Comparison of ENCODE assay signal across 18 cellular contexts in the genomic region with DNA sequence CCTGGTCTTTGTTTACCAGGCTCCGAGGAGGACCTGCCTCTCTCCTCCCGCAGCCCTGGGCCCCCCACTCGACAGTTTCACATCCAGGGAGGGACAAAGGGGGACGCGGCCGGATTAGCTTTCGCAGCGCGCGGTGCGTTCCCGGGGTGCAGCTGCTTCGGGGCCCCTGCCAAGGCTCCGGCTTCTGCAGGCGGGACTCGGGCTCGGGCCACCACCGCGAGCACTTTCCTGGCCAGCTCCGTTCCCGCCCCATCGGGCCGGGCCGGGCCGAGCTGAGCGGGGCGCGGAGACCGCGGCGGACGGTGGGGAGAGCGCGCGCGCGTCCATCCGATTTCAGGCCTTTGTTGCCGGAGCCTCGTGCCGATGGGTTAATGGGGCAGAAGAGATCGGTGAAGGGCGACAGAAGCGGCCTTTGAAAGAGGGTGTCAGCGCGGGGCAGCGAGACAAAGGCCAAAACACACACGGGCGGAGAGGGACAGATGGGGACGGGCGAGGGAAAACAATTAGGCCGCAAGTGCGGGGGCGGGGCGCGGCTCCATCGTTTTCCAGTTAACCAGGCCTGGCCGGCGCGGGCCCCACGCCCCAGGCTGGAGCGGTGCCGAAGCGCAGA. TPM values are rescaled to one million over a fixed set of nuclear protein-coding genes. Genes with fewer than 3 reads are reported as not detected.
DNase-seq lines count a peak whose midpoint lies in the region; ATAC-seq lines count a peak whose summit lies in the region.
"Had no signal": no experiment of that assay in that cellular context is flagged by ENCODE, and none has a peak within 500 bp of the region (broad histone marks: within the 10 kb centered on the region; RNA-seq: fewer than 3 reads in every experiment).

No MANE protein-coding gene starts in this region.

- peak overlapping the region; percentile 6; the same call in 1 of the 2 replicates for H3K4me3 ChIP-seq in iPS DF 6.9 (ENCODE audit: low read length)
- H3K4me3 ChIP-seq: A549, lung had no signal

- H3K27ac ChIP-seq in iPS DF 6.9 (ENCODE audit: low read length), result no peak overlapping the region
- H3K27ac ChIP-seq: A549, heart right ventricle, WERI-Rb-1 had no signal

- ATAC-seq in T-helper 17 cell, result no peak
- no peak for ATAC-seq in GM21381 (IDR thresholded peaks at IDR 0.05; ENCODE audit: unreplicated experiment)

- H3K36me3 Mint-ChIP-seq in T-helper 2 cell treated with Interferon-gamma antibody and Interleukin-4, amounts not matched to agents 5 μg/mL and 100 μg/mL, for 36 hours (ENCODE audit: low read depth), result no peaks in the 10 kb centered on the region
- H3K36me3 Mint-ChIP-seq in T-helper 17 cell (ENCODE audit: low read depth), result peaks cover 2% of the 10 kb centered on the region

- H3K9me3 Mint-ChIP-seq in T-helper 2 cell treated with Interferon-gamma antibody and Interleukin-4, amounts not matched to agents 5 μg/mL and 100 μg/mL, for 36 hours, result no peaks in the 10 kb centered on the region

- no CpG with 5 or more reads among the region's 64 CpGs for WGBS in iPS DF 6.9 (ENCODE audit: insufficient coverage, insufficient read length)

- peak overlapping the region; percentile 80 for H3K27ac Mint-ChIP-seq in T-helper 2 cell treated with Interferon-gamma antibody and Interleukin-4, amounts not matched to agents 5 μg/mL and 100 μg/mL, for 36 hours
- H3K27ac Mint-ChIP-seq in T-helper 17 cell, result no peak overlapping the region

- no peaks in the 10 kb centered on the region for H3K9me3 ChIP-seq in T-helper 17 cell (ENCODE audit: control insufficient read depth, low read length, poor library complexity, severe bottlenecking)
- H3K9me3 ChIP-seq in iPS DF 6.9 (ENCODE audit: control insufficient read depth, insufficient read depth, low read length), result no peaks in the 10 kb centered on the region
- H3K9me3 ChIP-seq: A549, heart right ventricle had no signal

- no peak for DNase-seq in T-helper 2 cell treated with Interferon-gamma antibody and Interleukin-4, amounts not matched to agents 5 μg/mL and 100 μg/mL, for 36 hours (ENCODE audit: low spot score)
- DNase-seq in T-helper 2 cell, result no peak
- DNase-seq in T-helper 17 cell, result no peak
- DNase-seq in iPS DF 6.9 (ENCODE audit: low read depth, low spot score), result no peak
- DNase-seq in retina, result peak; percentile 94
- no peak for DNase-seq in stimulated activated CD4-positive, alpha-beta T cell treated with anti-CD3 and anti-CD28 coated beads, Interleukin-4, amount 100 ng/mL, for 24 hours
- DNase-seq in ACHN, result no peak
- DNase-seq: activated CD8-positive, alpha-beta memory T cell treated with anti-CD3 and anti-CD28 coated beads, Interleukin-2, amount 50 U/mL, for 4 hours; Calu3; heart right ventricle; NCI-H1105; stimulated activated naive CD4-positive, alpha-beta T cell treated with Interleukin-2 at 50 U/mL for 16 hours; WERI-Rb-1 had no signal

- H3K27me3 ChIP-seq in iPS DF 6.9 (ENCODE audit: control insufficient read depth, insufficient read depth, low read length), result peaks cover 66% of the 10 kb centered on the region

- H3K27me3 Mint-ChIP-seq in T-helper 2 cell treated with Interferon-gamma antibody and Interleukin-4, amounts not matched to agents 5 μg/mL and 100 μg/mL, for 36 hours (ENCODE audit: low read depth), result peaks cover 63% of the 10 kb centered on the region
- H3K27me3 Mint-ChIP-seq in T-helper 17 cell, result peaks cover 65% of the 10 kb centered on the region

- no peak overlapping the region for H3K4me3 Mint-ChIP-seq in T-helper 2 cell treated with Interferon-gamma antibody and Interleukin-4, amounts not matched to agents 5 μg/mL and 100 μg/mL, for 36 hours
- peak overlapping the region; percentile 68 for H3K4me3 Mint-ChIP-seq in T-helper 17 cell

- H3K36me3 ChIP-seq in iPS DF 6.9 (ENCODE audit: control insufficient read depth, insufficient read depth, low read length), result no peaks in the 10 kb centered on the region
- H3K36me3 ChIP-seq: heart right ventricle, WERI-Rb-1 had no signal

- H3K4me1 Mint-ChIP-seq in T-helper 2 cell treated with Interferon-gamma antibody and Interleukin-4, amounts not matched to agents 5 μg/mL and 100 μg/mL, for 36 hours (ENCODE audit: low read depth), result no peaks in the 10 kb centered on the region
- H3K4me1 Mint-ChIP-seq in T-helper 17 cell, result peaks cover 4% of the 10 kb centered on the region

- in situ Hi-C loops in ACHN (cut with HindIII; ENCODE audit: low pct_ligation_motif_present, low pct_unique_long_range_greater_than_20kb, low sequenced_read_pairs), result no loop called here

- H3K4me1 ChIP-seq in iPS DF 6.9 (ENCODE audit: control insufficient read depth, insufficient read depth, low read length), result peaks cover 8% of the 10 kb centered on the region

RNA-seq across cellular contexts. Expression of a gene that starts 8.5 kb away (rescaled TPM):
- total RNA-seq in T-helper 17 cell, result not detected
- total RNA-seq: Calu3, heart right ventricle, lung, SK-MEL-5, urinary bladder had no signal
